Comparison of ENCODE assay signal across 11 cellular contexts in the genomic region with DNA sequence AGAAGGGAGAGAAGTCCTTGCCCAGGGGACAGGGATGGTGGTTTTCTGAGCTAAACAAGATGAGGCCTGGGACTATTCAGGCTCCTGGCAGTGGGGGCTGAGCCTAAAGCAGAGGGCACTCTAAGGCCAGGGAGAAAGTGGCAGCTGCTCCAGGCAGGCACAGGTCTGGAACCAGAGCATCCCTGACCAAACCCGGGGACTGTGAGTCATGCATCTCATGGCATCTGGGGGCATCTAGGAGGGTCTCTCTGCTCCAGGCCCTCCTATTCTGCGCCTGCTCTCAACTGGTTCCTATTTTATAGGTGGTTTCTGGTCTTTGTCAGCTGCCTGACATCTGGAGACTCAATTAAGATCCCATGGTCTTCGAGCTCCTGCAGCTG. TPM values are rescaled to one million over a fixed set of nuclear protein-coding genes. Genes with fewer than 3 reads are reported as not detected.
A peak's percentile ranks its signal among the peaks of the same experiment; 100 is the strongest.
DNase-seq lines count a peak whose midpoint lies in the region; ATAC-seq and TF ChIP-seq lines count a peak whose summit lies in the region.
"Had no signal": no experiment of that assay in that cellular context is flagged by ENCODE, and none has a peak within 500 bp of the region (broad histone marks: within the 10 kb centered on the region; RNA-seq: fewer than 3 reads in every experiment).

No MANE protein-coding gene starts in this region.

- TF ChIP-seq CTCF in type B pancreatic cell (conservative IDR thresholded peaks at IDR 0.05), result no peak

- H3K27me3 Mint-ChIP-seq in type B pancreatic cell, result peaks cover 16% of the 10 kb centered on the region

- peak; percentile 61 for DNase-seq in activated effector memory CD4-positive, alpha-beta T cell treated with anti-CD3 and anti-CD28 coated beads, Interleukin-2, amount 50 U/mL, for 16 hours
- DNase-seq in activated effector memory CD4-positive, alpha-beta T cell treated with Interleukin-2 at 50 U/mL for 16 hours, result no peak
- DNase-seq in islet precursor cell, result peak; percentile 80
- DNase-seq in type B pancreatic cell (ENCODE audit: extremely low spot score, unreplicated experiment), result no peak
- DNase-seq in DMS79 treated with DMSO at 0.1 percent for 48 hours (lab: John Stamatoyannopoulos, UW), result no peak
- DNase-seq: NCI-H1105, retina had no signal

- H3K4me3 Mint-ChIP-seq in type B pancreatic cell, result peak overlapping the region; percentile 11

- ATAC-seq in SK-N-SH treated with all-trans-retinoic acid at 6 μM for 48 hours (peak; percentile 59), GM21515 (IDR thresholded peaks at IDR 0.05; ENCODE audit: unreplicated experiment) (no peak), GM18861 (IDR thresholded peaks at IDR 0.05; ENCODE audit: unreplicated experiment) (no peak)

- no peaks in the 10 kb centered on the region for H3K9me3 Mint-ChIP-seq in type B pancreatic cell

- H3K27ac Mint-ChIP-seq in type B pancreatic cell, result peak overlapping the region; percentile 87

- peaks cover 7% of the 10 kb centered on the region for H3K36me3 Mint-ChIP-seq in type B pancreatic cell

- peaks cover 39% of the 10 kb centered on the region for H3K4me1 Mint-ChIP-seq in type B pancreatic cell (ENCODE audit: unreplicated experiment)

TF ChIP-seq in SK-N-SH treated with all-trans-retinoic acid at 6 μM for 48 hours, 23 proteins besides CTCF, POLR2A, EP300 and RAD21:
- TF ChIP-seq, protein P1, sequence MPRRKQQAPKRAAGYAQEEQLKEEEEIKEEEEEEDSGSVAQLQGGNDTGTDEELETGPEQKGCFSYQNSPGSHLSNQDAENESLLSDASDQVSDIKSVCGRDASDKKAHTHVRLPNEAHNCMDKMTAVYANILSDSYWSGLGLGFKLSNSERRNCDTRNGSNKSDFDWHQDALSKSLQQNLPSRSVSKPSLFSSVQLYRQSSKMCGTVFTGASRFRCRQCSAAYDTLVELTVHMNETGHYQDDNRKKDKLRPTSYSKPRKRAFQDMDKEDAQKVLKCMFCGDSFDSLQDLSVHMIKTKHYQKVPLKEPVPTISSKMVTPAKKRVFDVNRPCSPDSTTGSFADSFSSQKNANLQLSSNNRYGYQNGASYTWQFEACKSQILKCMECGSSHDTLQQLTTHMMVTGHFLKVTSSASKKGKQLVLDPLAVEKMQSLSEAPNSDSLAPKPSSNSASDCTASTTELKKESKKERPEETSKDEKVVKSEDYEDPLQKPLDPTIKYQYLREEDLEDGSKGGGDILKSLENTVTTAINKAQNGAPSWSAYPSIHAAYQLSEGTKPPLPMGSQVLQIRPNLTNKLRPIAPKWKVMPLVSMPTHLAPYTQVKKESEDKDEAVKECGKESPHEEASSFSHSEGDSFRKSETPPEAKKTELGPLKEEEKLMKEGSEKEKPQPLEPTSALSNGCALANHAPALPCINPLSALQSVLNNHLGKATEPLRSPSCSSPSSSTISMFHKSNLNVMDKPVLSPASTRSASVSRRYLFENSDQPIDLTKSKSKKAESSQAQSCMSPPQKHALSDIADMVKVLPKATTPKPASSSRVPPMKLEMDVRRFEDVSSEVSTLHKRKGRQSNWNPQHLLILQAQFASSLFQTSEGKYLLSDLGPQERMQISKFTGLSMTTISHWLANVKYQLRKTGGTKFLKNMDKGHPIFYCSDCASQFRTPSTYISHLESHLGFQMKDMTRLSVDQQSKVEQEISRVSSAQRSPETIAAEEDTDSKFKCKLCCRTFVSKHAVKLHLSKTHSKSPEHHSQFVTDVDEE (CRISPR knock-in tag; IDR thresholded peaks at IDR 0.05), result peak; percentile 25; the same call in 1 of the 2 replicates
- TF ChIP-seq ZC3H10 (CRISPR knock-in tag; IDR thresholded peaks at IDR 0.05) (no peak), TCF4 (CRISPR knock-in tag; IDR thresholded peaks at IDR 0.05; ENCODE audit: borderline replicate concordance) (peak; percentile 22; the same call in 1 of the 2 replicates)

RNA-seq across cellular contexts. Expression of a gene that starts 11.6 kb away (rescaled TPM):
- 125 and 293 TPM in 2 replicates for total RNA-seq in type B pancreatic cell (ENCODE audit: low replicate concordance)

RNA-seq across cellular contexts. Expression of a gene that starts 29.8 kb away (rescaled TPM):
- 0.14 TPM in 1 of 2 replicates, not detected in the other for total RNA-seq in type B pancreatic cell (ENCODE audit: low replicate concordance)
- total RNA-seq: glomerular endothelial cell had no signal

RNA-seq across cellular contexts. Expression of a gene that starts 46.7 kb away (rescaled TPM):
- total RNA-seq in type B pancreatic cell (ENCODE audit: low replicate concordance), result 0.31 TPM in 2 replicates
- total RNA-seq: glomerular endothelial cell had no signal

RNA-seq across cellular contexts. Expression of a gene that starts 52.8 kb away (rescaled TPM):
- 23.1 and 65.1 TPM in 2 replicates for total RNA-seq in type B pancreatic cell (ENCODE audit: low replicate concordance)

Comparison
In these comparisons a context has a peak if more than half of its experiments do, and no peak if none do; other contexts are left out.
1. DNase-seq: peak in activated effector memory CD4-positive, alpha-beta T cell treated with anti-CD3 and anti-CD28 coated beads, Interleukin-2, amount 50 U/mL, for 16 hours (single experiment) and islet precursor cell (single experiment); none in activated effector memory CD4-positive, alpha-beta T cell treated with Interleukin-2 at 50 U/mL for 16 hours (single experiment), type B pancreatic cell (single experiment) and DMS79 treated with DMSO at 0.1 percent for 48 hours (single experiment).